5 cellular contexts compared by ENCODE assay signal in genomic region chr3:20045141-20045540, GRCh38. TPM values are rescaled to one million over a fixed set of nuclear protein-coding genes. Genes with fewer than 3 reads are reported as not detected.
"Had no signal": no experiment of that assay in that cellular context is flagged by ENCODE, and none has a peak within 500 bp of the region (broad histone marks: within the 10 kb centered on the region; RNA-seq: fewer than 3 reads in every experiment).

No MANE protein-coding gene starts in this region.

RNA-seq across cellular contexts. Expression of gene PP2D1, which starts 33.1 kb away (rescaled TPM):
- total RNA-seq: K562, LHCN-M2, MCF 10A, Right ventricle myocardium superior, SJSA1 had no signal
